In genomic region chr3:197168606-197169005, GRCh38 we compare ENCODE assay signal across 13 cellular contexts.
A peak's percentile ranks its signal among the peaks of the same experiment; 100 is the strongest.
DNase-seq lines count a peak whose midpoint lies in the region; ATAC-seq and TF ChIP-seq lines count a peak whose summit lies in the region.
"Had no signal": no experiment of that assay in that cellular context is flagged by ENCODE, and none has a peak within 500 bp of the region (broad histone marks: within the 10 kb centered on the region; RNA-seq: fewer than 3 reads in every experiment).

No MANE protein-coding gene starts in this region.

- H3K4me3 ChIP-seq in choroid plexus epithelial cell (ENCODE audit: low read depth, low read length) (no peak overlapping the region), neural cell (ENCODE audit: low read length) (peak overlapping the region; percentile 21)
- H3K4me3 ChIP-seq: skin epidermis had no signal

- DNase-seq in EH (ENCODE audit: low read depth) (peak; percentile 37), NCI-H526 (lab: John Stamatoyannopoulos, UW) (peak; percentile 46 to 73), choroid plexus epithelial cell (ENCODE audit: low read depth) (peak; percentile 69), HuH-7 (ENCODE audit: low spot score) (no peak), RWPE1 (ENCODE audit: low spot score) (no peak), AML-193 (lab: John Stamatoyannopoulos, UW) (no peak)
- DNase-seq: activated CD8-positive, alpha-beta memory T cell treated with anti-CD3 and anti-CD28 coated beads, Interleukin-2, amount 10 ng/mL, durations not matched to agents 7 days and 5 days; DMS153; midbrain; T-cell had no signal

- peak overlapping the region; percentile 65 for H3K4me2 ChIP-seq in neural cell (ENCODE audit: low read length)

- H3K27ac ChIP-seq in neural cell (ENCODE audit: low read length), result peak overlapping the region; percentile 85
- H3K27ac ChIP-seq in RWPE1, result no peak overlapping the region

- TF ChIP-seq CTCF in choroid plexus epithelial cell (conservative IDR thresholded peaks at IDR 0.05; ENCODE audit: low read depth, low read length) (no peak), neural cell (IDR thresholded peaks at IDR 0.05; ENCODE audit: poor library complexity, severe bottlenecking) (no peak), RWPE1 (conservative IDR thresholded peaks at IDR 0.05; ENCODE audit: low read depth) (no peak)

- H2AFZ ChIP-seq in neural cell (ENCODE audit: low read depth, low read length), result peak overlapping the region; percentile 29

- H4K20me1 ChIP-seq in neural cell (ENCODE audit: insufficient read depth), result no peaks in the 10 kb centered on the region

- H3K9ac ChIP-seq in neural cell (ENCODE audit: low read length), result peak overlapping the region; percentile 53

- no peaks in the 10 kb centered on the region for H3K9me3 ChIP-seq in neural cell (ENCODE audit: low read length)

- H3F3A ChIP-seq in neural cell (ENCODE audit: insufficient read depth, low read length, poor library complexity, severe bottlenecking), result no peaks in the 10 kb centered on the region

- POLR2A ChIA-PET in RWPE1 (lab: Yijun Ruan, JAX; ENCODE audit: low non-redundant PET), result no interaction called here

- CTCF ChIA-PET in RWPE1 (lab: Yijun Ruan, JAX), result interaction anchor here (0.5 kb wide), 1 partner anchor 18 kb away, joined by 3 read pairs; no protein-coding TSS in a partner anchor

- H3K9me2 ChIP-seq in neural cell (ENCODE audit: insufficient read depth, low read length), result no peaks in the 10 kb centered on the region

- H3K79me2 ChIP-seq in neural cell (replicated peaks; ENCODE audit: insufficient read depth, low read length), result peaks cover 29% of the 10 kb centered on the region

- ATAC-seq in GM18498 (IDR thresholded peaks at IDR 0.05; ENCODE audit: unreplicated experiment), result no peak
- ATAC-seq: activated CD8-positive, alpha-beta memory T cell treated with anti-CD3 and anti-CD28 coated beads, Interleukin-2, amount 10 ng/mL, durations not matched to agents 7 days and 5 days had no signal

- TF ChIP-seq EP300 in neural cell (conservative IDR thresholded peaks at IDR 0.05; ENCODE audit: poor library complexity, severe bottlenecking), result peak; percentile 94

- TF ChIP-seq RAD21 in neural cell (conservative IDR thresholded peaks at IDR 0.05), result no peak

- H3K36me3 ChIP-seq in neural cell (ENCODE audit: insufficient read depth, low read length), result no peaks in the 10 kb centered on the region

- H3K27me3 ChIP-seq in neural cell (ENCODE audit: insufficient read depth, low read depth, low read length), result no peaks in the 10 kb centered on the region

TF ChIP-seq in neural cell, 6 proteins besides CTCF, POLR2A, EP300 and RAD21:
- TF ChIP-seq POLR2AphosphoS5 (IDR thresholded peaks at IDR 0.05) (peak; percentile 43), TAF1 (IDR thresholded peaks at IDR 0.05; ENCODE audit: low read depth) (no peak), REST (IDR thresholded peaks at IDR 0.05; ENCODE audit: borderline replicate concordance) (peak; percentile 23), MXI1 (conservative IDR thresholded peaks at IDR 0.05; ENCODE audit: poor library complexity, severe bottlenecking) (no peak), SMC3 (conservative IDR thresholded peaks at IDR 0.05; ENCODE audit: poor library complexity) (no peak), EZH2 (IDR thresholded peaks at IDR 0.05; ENCODE audit: borderline replicate concordance, insufficient read depth, low read length, poor library complexity, severe bottlenecking) (no peak)

Comparison
In these comparisons a context has a peak if more than half of its experiments do, and no peak if none do; other contexts are left out.
1. DNase-seq: peak in EH (single experiment), NCI-H526 (2 of 2) and choroid plexus epithelial cell (single experiment); none in HuH-7 (single experiment), RWPE1 (single experiment) and AML-193 (0 of 2).